In the genomic region with DNA sequence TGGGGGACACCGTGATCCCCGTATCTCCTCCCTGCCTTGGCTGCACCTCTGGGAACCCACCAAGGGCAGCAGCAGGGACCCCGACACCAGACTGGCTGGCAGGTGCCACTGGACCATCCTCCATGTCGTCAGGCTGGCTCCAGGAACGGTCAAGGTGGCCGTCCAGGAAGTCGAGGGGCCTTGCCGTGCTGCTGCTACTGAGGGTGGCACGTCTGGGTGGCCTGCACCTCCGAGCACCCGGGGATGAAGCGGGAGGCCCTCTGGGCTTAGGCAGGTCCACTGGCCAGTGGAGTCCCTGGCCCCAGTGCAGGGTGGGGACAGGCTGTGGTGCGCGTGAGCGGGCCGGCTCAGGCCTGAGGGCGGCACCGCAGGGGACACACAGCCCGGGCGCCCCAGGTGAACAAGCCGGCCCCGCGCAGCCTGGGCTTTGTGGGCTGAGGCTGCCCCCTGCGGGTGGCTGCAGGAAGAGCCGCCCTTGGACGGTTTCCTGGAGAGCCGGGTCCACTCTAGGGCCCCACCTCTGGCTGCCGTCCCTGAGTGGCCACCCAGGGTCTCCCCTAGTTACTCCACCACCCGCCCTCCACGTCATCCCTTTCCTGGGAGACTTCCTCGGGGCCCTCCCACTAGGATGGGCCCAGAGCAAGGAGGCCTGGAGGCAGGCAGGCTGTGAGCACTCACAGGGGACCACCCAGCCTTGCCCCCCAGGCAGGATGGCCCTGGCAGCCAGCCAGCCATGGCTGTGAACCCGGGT, we compare ENCODE assay signal across 1 cellular context.
TF ChIP-seq lines count a peak whose summit lies in the region.

No MANE protein-coding gene starts in this region.

TF ChIP-seq in K562, 482 proteins besides CTCF, POLR2A, EP300 and RAD21 (continued from another document):
- TF ChIP-seq HDGF (IDR thresholded peaks at IDR 0.05) (0 out of 2 replicates have a peak, but pooled peaks have one; percentile 58), PTBP1 (IDR thresholded peaks at IDR 0.05; ENCODE audit: low read depth, low read length) (peak; percentile 59; the same call in 1 of the 2 replicates), PML (IDR thresholded peaks at IDR 0.05; ENCODE audit: low read length) (no peak), HNRNPH1 (optimal IDR thresholded peaks at IDR 0.05; ENCODE audit: low read depth, low read length) (no peak), ZEB2 (IDR thresholded peaks at IDR 0.05) (0 out of 2 replicates have a peak, but pooled peaks have one; percentile 53), CTBP1 (IDR thresholded peaks at IDR 0.05; ENCODE audit: borderline replicate concordance) (peak; percentile 70; the same call in 1 of the 2 replicates), CBX1 (IDR thresholded peaks at IDR 0.05; ENCODE audit: low read depth) (0 out of 2 replicates have a peak, but pooled peaks have one; percentile 70), ARID2 (IDR thresholded peaks at IDR 0.05) (peak; percentile 95), REST (CRISPR knock-in tag; IDR thresholded peaks at IDR 0.05; ENCODE audit: low read depth) (peak; percentile 58; the same call in 1 of the 2 replicates), NFIC (IDR thresholded peaks at IDR 0.05) (peak; percentile 67), PTRF (tag; IDR thresholded peaks at IDR 0.05) (no peak), PHF21A (IDR thresholded peaks at IDR 0.05; ENCODE audit: borderline replicate concordance, low read depth) (peak; percentile 56; the same call in 1 of the 2 replicates), ZFP30 (CRISPR knock-in tag; IDR thresholded peaks at IDR 0.05; ENCODE audit: borderline replicate concordance) (no peak), ZNF76 (CRISPR knock-in tag; IDR thresholded peaks at IDR 0.05; ENCODE audit: borderline replicate concordance) (no peak), EWSR1 (IDR thresholded peaks at IDR 0.05; ENCODE audit: borderline replicate concordance, low read depth, partially characterized antibody) (no peak), SMAD1 (IDR thresholded peaks at IDR 0.05; ENCODE audit: low read depth, low read length, partially characterized antibody) (no peak), CC2D1A (IDR thresholded peaks at IDR 0.05) (peak; percentile 79), ATF1 (CRISPR knock-in tag; IDR thresholded peaks at IDR 0.05) (no peak), ATF1 (tag; IDR thresholded peaks at IDR 0.05) (peak; percentile 33; the same call in 1 of the 2 replicates), HDAC8 (tag; IDR thresholded peaks at IDR 0.05) (no peak), NONO (IDR thresholded peaks at IDR 0.05; ENCODE audit: low read depth in 2 of 2, low read length in 1 of 2) (peak in 1 of 2 experiments; percentile 55; a peak in 1 of 4 replicates), TRIM24 (IDR thresholded peaks at IDR 0.05) (no peak), CCNT2 (IDR thresholded peaks at IDR 0.05; ENCODE audit: borderline replicate concordance, extremely low read depth, insufficient read length, low read depth, low read length) (peak; percentile 38), ETV5 (CRISPR knock-in tag; IDR thresholded peaks at IDR 0.05; ENCODE audit: low read depth) (no peak; the same call in 1 of the 2 replicates)
- TF ChIP-seq, protein P1, sequence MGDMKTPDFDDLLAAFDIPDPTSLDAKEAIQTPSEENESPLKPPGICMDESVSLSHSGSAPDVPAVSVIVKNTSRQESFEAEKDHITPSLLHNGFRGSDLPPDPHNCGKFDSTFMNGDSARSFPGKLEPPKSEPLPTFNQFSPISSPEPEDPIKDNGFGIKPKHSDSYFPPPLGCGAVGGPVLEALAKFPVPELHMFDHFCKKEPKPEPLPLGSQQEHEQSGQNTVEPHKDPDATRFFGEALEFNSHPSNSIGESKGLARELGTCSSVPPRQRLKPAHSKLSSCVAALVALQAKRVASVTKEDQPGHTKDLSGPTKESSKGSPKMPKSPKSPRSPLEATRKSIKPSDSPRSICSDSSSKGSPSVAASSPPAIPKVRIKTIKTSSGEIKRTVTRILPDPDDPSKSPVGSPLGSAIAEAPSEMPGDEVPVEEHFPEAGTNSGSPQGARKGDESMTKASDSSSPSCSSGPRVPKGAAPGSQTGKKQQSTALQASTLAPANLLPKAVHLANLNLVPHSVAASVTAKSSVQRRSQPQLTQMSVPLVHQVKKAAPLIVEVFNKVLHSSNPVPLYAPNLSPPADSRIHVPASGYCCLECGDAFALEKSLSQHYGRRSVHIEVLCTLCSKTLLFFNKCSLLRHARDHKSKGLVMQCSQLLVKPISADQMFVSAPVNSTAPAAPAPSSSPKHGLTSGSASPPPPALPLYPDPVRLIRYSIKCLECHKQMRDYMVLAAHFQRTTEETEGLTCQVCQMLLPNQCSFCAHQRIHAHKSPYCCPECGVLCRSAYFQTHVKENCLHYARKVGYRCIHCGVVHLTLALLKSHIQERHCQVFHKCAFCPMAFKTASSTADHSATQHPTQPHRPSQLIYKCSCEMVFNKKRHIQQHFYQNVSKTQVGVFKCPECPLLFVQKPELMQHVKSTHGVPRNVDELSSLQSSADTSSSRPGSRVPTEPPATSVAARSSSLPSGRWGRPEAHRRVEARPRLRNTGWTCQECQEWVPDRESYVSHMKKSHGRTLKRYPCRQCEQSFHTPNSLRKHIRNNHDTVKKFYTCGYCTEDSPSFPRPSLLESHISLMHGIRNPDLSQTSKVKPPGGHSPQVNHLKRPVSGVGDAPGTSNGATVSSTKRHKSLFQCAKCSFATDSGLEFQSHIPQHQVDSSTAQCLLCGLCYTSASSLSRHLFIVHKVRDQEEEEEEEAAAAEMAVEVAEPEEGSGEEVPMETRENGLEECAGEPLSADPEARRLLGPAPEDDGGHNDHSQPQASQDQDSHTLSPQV (IDR thresholded peaks at IDR 0.05), result peak; percentile 68
- TF ChIP-seq, protein P2, sequence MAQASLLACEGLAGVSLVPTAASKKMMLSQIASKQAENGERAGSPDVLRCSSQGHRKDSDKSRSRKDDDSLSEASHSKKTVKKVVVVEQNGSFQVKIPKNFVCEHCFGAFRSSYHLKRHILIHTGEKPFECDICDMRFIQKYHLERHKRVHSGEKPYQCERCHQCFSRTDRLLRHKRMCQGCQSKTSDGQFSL (CRISPR knock-in tag; IDR thresholded peaks at IDR 0.05), result no peak
- TF ChIP-seq, protein P2 (tag; IDR thresholded peaks at IDR 0.05), result no peak
- TF ChIP-seq, protein P3, sequence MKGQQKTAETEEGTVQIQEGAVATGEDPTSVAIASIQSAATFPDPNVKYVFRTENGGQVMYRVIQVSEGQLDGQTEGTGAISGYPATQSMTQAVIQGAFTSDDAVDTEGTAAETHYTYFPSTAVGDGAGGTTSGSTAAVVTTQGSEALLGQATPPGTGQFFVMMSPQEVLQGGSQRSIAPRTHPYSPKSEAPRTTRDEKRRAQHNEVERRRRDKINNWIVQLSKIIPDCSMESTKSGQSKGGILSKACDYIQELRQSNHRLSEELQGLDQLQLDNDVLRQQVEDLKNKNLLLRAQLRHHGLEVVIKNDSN (CRISPR knock-in tag; IDR thresholded peaks at IDR 0.05), result 0 out of 2 replicates have a peak, but pooled peaks have one; percentile 9
- TF ChIP-seq, protein P4, sequence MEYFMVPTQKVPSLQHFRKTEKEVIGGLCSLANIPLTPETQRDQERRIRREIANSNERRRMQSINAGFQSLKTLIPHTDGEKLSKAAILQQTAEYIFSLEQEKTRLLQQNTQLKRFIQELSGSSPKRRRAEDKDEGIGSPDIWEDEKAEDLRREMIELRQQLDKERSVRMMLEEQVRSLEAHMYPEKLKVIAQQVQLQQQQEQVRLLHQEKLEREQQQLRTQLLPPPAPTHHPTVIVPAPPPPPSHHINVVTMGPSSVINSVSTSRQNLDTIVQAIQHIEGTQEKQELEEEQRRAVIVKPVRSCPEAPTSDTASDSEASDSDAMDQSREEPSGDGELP (CRISPR knock-in tag; IDR thresholded peaks at IDR 0.05; ENCODE audit: borderline replicate concordance), result peak; percentile 80
